ENCODE assay signal across 10 cellular contexts in the genomic region with DNA sequence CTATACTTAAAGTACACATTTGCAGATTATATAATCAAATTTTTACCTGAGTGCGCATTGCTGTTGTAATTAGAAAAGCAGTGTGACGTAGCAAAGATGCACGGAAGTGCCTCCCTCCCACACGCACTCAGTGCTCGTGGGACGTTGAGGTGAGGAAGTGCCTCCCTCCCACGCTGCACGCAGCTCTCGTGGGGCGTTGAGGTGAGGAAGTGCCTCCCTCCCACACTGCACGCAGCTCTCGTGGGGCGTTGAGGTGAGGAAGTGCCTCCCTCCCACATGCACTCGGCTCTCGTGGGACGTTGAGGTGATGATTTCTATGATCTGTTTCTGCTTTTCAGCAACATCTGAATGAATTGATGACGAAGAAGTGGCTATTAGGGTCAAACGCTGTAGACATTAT. TPM values are rescaled to one million over a fixed set of nuclear protein-coding genes. Genes with fewer than 3 reads are reported as not detected.
DNase-seq lines count a peak whose midpoint lies in the region; TF ChIP-seq lines count a peak whose summit lies in the region.
"Had no signal": no experiment of that assay in that cellular context is flagged by ENCODE, and none has a peak within 500 bp of the region (broad histone marks: within the 10 kb centered on the region; RNA-seq: fewer than 3 reads in every experiment).

No MANE protein-coding gene starts in this region.

- peaks cover 55% of the 10 kb centered on the region for H3K36me3 Mint-ChIP-seq in activated naive CD8-positive, alpha-beta T cell treated with anti-CD3 and anti-CD28 coated beads for 36 hours

- peaks cover 42% of the 10 kb centered on the region for H3K4me1 Mint-ChIP-seq in activated naive CD8-positive, alpha-beta T cell treated with anti-CD3 and anti-CD28 coated beads for 36 hours

- no peak for TF ChIP-seq CTCF in GM12865 (IDR thresholded peaks at IDR 0.05; ENCODE audit: insufficient read depth, low read depth, low read length, missing control alignments)
- TF ChIP-seq CTCF in GM13976 (IDR thresholded peaks at IDR 0.05; ENCODE audit: borderline replicate concordance, control extremely low read depth, extremely low read depth, insufficient read depth, missing control alignments) = no peak

- peak overlapping the region; percentile 82 for H3K27ac Mint-ChIP-seq in activated naive CD8-positive, alpha-beta T cell treated with anti-CD3 and anti-CD28 coated beads for 36 hours

- no peaks in the 10 kb centered on the region for H3K27me3 Mint-ChIP-seq in activated naive CD8-positive, alpha-beta T cell treated with anti-CD3 and anti-CD28 coated beads for 36 hours

- no peaks in the 10 kb centered on the region for H3K9me3 Mint-ChIP-seq in activated naive CD8-positive, alpha-beta T cell treated with anti-CD3 and anti-CD28 coated beads for 36 hours
- H3K9me3 Mint-ChIP-seq: CD14-positive monocyte had no signal

- H3K4me3 Mint-ChIP-seq in activated naive CD8-positive, alpha-beta T cell treated with anti-CD3 and anti-CD28 coated beads for 36 hours = peak overlapping the region; percentile 22
- H3K4me3 Mint-ChIP-seq: CD14-positive monocyte had no signal

- H3K4me3 ChIP-seq in GM12865 (ENCODE audit: low read depth, low read length) = no peak overlapping the region

- DNase-seq in GM12865 (ENCODE audit: low read depth) (peak; percentile 26), NCI-H446 treated with DMSO at 0.1 percent for 48 hours (lab: John Stamatoyannopoulos, UW) (no peak), NCI-H345 (lab: John Stamatoyannopoulos, UW) (no peak), NCI-H82 treated with DMSO at 0.1 percent for 48 hours (lab: John Stamatoyannopoulos, UW; ENCODE audit: unreplicated experiment) (no peak), GM13976 (ENCODE audit: low spot score) (no peak)
- DNase-seq in activated CD4-positive, alpha-beta T cell treated with anti-CD3 and anti-CD28 coated beads for 4 hours = peak; percentile 91 to 96
- peak; percentile 60 for DNase-seq in activated naive CD8-positive, alpha-beta T cell treated with anti-CD3 and anti-CD28 coated beads for 36 hours
- peak; percentile 70 to 87 for DNase-seq in stimulated activated CD4-positive, alpha-beta T cell treated with anti-CD3 and anti-CD28 coated beads, Interleukin-1b, Interleukin-23, amount 100 ng/mL, for 4 hours (ENCODE audit: low read depth in 2 of 2)
- DNase-seq: NCI-H2029 had no signal

- in situ Hi-C loops in GM13976 (cut with MboI; ENCODE audit: low sequenced_read_pairs, unreplicated experiment) = no loop called here

RNA-seq across cellular contexts. Expression of a gene that starts 21.0 kb away (rescaled TPM):
- 10 to 100 TPM; 58.2 to 61.2 TPM for total RNA-seq in activated naive CD8-positive, alpha-beta T cell treated with anti-CD3 and anti-CD28 coated beads for 36 hours

Comparison
In these comparisons a context has a peak if more than half of its experiments do, and no peak if none do; other contexts are left out.
1. DNase-seq: peak in GM12865 (single experiment), activated CD4-positive, alpha-beta T cell treated with anti-CD3 and anti-CD28 coated beads for 4 hours (2 of 2), activated naive CD8-positive, alpha-beta T cell treated with anti-CD3 and anti-CD28 coated beads for 36 hours (single experiment) and stimulated activated CD4-positive, alpha-beta T cell treated with anti-CD3 and anti-CD28 coated beads, Interleukin-1b, Interleukin-23, amount 100 ng/mL, for 4 hours (2 of 2); none in NCI-H446 treated with DMSO at 0.1 percent for 48 hours (single experiment), NCI-H345 (single experiment), NCI-H82 treated with DMSO at 0.1 percent for 48 hours (single experiment) and GM13976 (single experiment).